Comparison of ENCODE assay signal across 8 cellular contexts in genomic region chr9:129802833-129803678, GRCh38. TPM values are rescaled to one million over a fixed set of nuclear protein-coding genes. Genes with fewer than 3 reads are reported as not detected.
DNase-seq lines count a peak whose midpoint lies in the region; ATAC-seq, FAIRE-seq and TF ChIP-seq lines count a peak whose summit lies in the region.

Gene TOR1B (plus strand): TSS chr9:129803184. CDS start chr9:129803213, 29 bp downstream.

- no peak for TF ChIP-seq CTCF in GM12864 (IDR thresholded peaks at IDR 0.05; ENCODE audit: low read depth, low read length, missing control alignments)
- no peak for TF ChIP-seq CTCF in pancreas (IDR thresholded peaks at IDR 0.05)
- peak in 1 of 6 experiments; percentile 6 for TF ChIP-seq CTCF in thyroid gland (IDR thresholded peaks at IDR 0.05)

- ATAC-seq in HG02759 (IDR thresholded peaks at IDR 0.05; ENCODE audit: unreplicated experiment) (peak; percentile 95), Right ventricle myocardium superior (ENCODE audit: poor library complexity) (peak; percentile 99), pancreas (peak; percentile 97 to 99 (median 98))

- FAIRE-seq in pancreas (lab: Jason Lieb, UNC), result no peak

- H3K4me3 ChIP-seq in GM12864 (ENCODE audit: low read depth, low read length), result peak within 1 kb of the TSS; percentile 96
- peak within 1 kb of the TSS; percentile 77 to 97 (median 84) for H3K4me3 ChIP-seq in pancreas
- H3K4me3 ChIP-seq in thyroid gland (replicated peaks in 1 of 3), result peak within 1 kb of the TSS; percentile 76 to 97 (median 88)

- TF ChIP-seq POLR2A in thyroid gland (IDR thresholded peaks at IDR 0.05), result peak in 1 of 2 donors; percentile 86

- H3K27me3 ChIP-seq in pancreas (no peaks in the 10 kb centered on the region), thyroid gland (no peaks in the 10 kb centered on the region)

- intact Hi-C loops in Right ventricle myocardium superior (cut with DNase I) (no loop called here), pancreas (cut with DNase I) (no loop called here), thyroid gland (cut with DNase I) (no loop called here)

- H3K27ac ChIP-seq in pancreas (peak within 1 kb of the TSS; percentile 68 to 80 (median 72)), thyroid gland (peak within 1 kb of the TSS; percentile 54 to 80 (median 79))

- DNase-seq in GM12864 (ENCODE audit: low read depth), result peak; percentile 78
- DNase-seq in NCI-H1417 (lab: John Stamatoyannopoulos, UW), result peak; percentile 89 to 97 (median 96)
- DNase-seq in SW 1271 (lab: John Stamatoyannopoulos, UW), result peak; percentile 79 to 91
- peak; percentile 90 for DNase-seq in activated naive CD8-positive, alpha-beta T cell treated with anti-CD3 and anti-CD28 coated beads, Interleukin-2, amount 50 U/mL, for 16 hours (ENCODE audit: low read depth, low spot score)
- peak; percentile 97 for DNase-seq in Right ventricle myocardium superior
- peak; percentile 87 to 96 (median 92) for DNase-seq in pancreas
- DNase-seq in thyroid gland, result peak; percentile 91 to 95

- no peaks in the 10 kb centered on the region for H3K36me3 ChIP-seq in pancreas
- H3K36me3 ChIP-seq in thyroid gland, result no peaks in the 10 kb centered on the region

- no peaks in the 10 kb centered on the region for H3K9me3 ChIP-seq in pancreas
- no peaks in the 10 kb centered on the region for H3K9me3 ChIP-seq in thyroid gland

- 0 to 1% methylated on average over 79 to 93 of the region's 93 CpGs for WGBS in pancreas, 2 donors
- WGBS in thyroid gland, 2 donors, result 3 to 7% methylated on average over 15 to 28 of the region's 93 CpGs

- peaks cover 0 to 11% (median 0%) of the 10 kb centered on the region in 3 donors for H3K4me1 ChIP-seq in pancreas
- H3K4me1 ChIP-seq in thyroid gland, result peaks cover 6 to 7% of the 10 kb centered on the region in 2 donors

RNA-seq across cellular contexts. Expression of gene TOR1B, which starts in this region (rescaled TPM):
- total RNA-seq in Right ventricle myocardium superior (10.0 TPM), pancreas (10 to 100 TPM in 5 of 6 donors, 1 to 10 TPM in 1; 7.6 to 17.3 (median 12.0) TPM), thyroid gland (10 to 100 TPM; 25.2 to 36.3 (median 29.7) TPM)
- 10 to 100 TPM in 1 of 2 donors, 1 to 10 TPM in 1; 6.1 to 10.5 TPM for polyA plus RNA-seq in pancreas

Comparison
In these comparisons a context has a peak if more than half of its experiments do, and no peak if none do; other contexts are left out.
1. Peak in every context shown above with its lines: DNase-seq, ATAC-seq, H3K4me3 ChIP-seq and H3K27ac ChIP-seq.